19 cellular contexts compared by ENCODE assay signal in the genomic region with DNA sequence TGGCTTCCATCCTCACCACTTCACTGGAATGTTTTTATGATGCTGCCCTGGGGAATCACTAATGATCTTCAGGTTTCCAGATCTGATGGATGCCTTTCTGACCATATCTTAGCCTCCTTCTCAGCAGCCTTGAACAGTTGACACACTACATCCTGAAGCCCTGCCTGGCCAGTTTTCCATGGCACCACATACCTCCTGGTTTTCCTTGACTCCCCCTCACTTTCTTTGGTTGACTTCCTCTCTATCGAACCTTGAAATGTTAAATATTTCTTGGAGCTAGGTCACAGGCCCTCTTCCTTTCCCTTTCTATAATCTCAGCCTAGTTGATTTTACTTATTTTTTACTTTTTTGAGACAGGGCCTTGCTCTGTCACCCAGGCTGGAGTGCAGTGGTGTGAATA.
"Had no signal": no experiment of that assay in that cellular context is flagged by ENCODE, and none has a peak within 500 bp of the region (broad histone marks: within the 10 kb centered on the region; RNA-seq: fewer than 3 reads in every experiment).

No MANE protein-coding gene starts in this region.

- H3K27me3 ChIP-seq: esophagus muscularis mucosa, gastrocnemius medialis, right atrium auricular region, sigmoid colon, thyroid gland had no signal

- H3K27ac ChIP-seq: esophagus muscularis mucosa, gastrocnemius medialis, right atrium auricular region, sigmoid colon, skin epidermis had no signal

- H3K27me3 Mint-ChIP-seq: naive thymus-derived CD8-positive, alpha-beta T cell; type B pancreatic cell had no signal

- H3K4me3 ChIP-seq: esophagus muscularis mucosa, gastrocnemius medialis, lung, right atrium auricular region, sigmoid colon, skin epidermis, thyroid gland had no signal

- H3K36me3 ChIP-seq: esophagus muscularis mucosa, gastrocnemius medialis, right atrium auricular region, sigmoid colon, thyroid gland had no signal

- ATAC-seq: gastrocnemius medialis; left cardiac atrium; left ventricle myocardium superior; naive thymus-derived CD8-positive, alpha-beta T cell had no signal

- H3K27ac Mint-ChIP-seq: type B pancreatic cell had no signal

- H3K4me1 ChIP-seq: esophagus muscularis mucosa, gastrocnemius medialis, right atrium auricular region, sigmoid colon had no signal

- H3K4me3 Mint-ChIP-seq: naive thymus-derived CD8-positive, alpha-beta T cell; neural crest cell; type B pancreatic cell had no signal

- DNase-seq: effector memory CD4-positive, alpha-beta T cell; gastrocnemius medialis; glutamatergic neuron; islet precursor cell; left cardiac atrium; left ventricle myocardium superior; mesenchymal stem cell; naive thymus-derived CD8-positive, alpha-beta T cell; posterior cingulate gyrus; sigmoid colon; stimulated activated CD4-positive, alpha-beta T cell treated with anti-CD3 and anti-CD28 coated beads, Interleukin-12 subunit alpha, Interleukin-12 subunit beta, amount 100 ng/mL, for 4 hours; stimulated activated naive CD4-positive, alpha-beta T cell treated with Interleukin-2 at 50 U/mL for 16 hours; thyroid gland had no signal

- H3K9me3 ChIP-seq: gastrocnemius medialis, thyroid gland had no signal
